ENCODE assay signal across 8 cellular contexts in genomic region chr1:161539731-161540561, GRCh38. TPM values are rescaled to one million over a fixed set of nuclear protein-coding genes. Genes with fewer than 3 reads are reported as not detected.
DNase-seq lines count a peak whose midpoint lies in the region; ATAC-seq and TF ChIP-seq lines count a peak whose summit lies in the region.
"Not testable (repeated sequence)": the region's sequence is repeated elsewhere in the genome, so short reads cannot be mapped to it uniquely, and the experiment has no call there.

No MANE protein-coding gene starts in this region.

- in situ Hi-C loops in GM18951 (cut with MboI; ENCODE audit: low sequenced_read_pairs, unreplicated experiment) = loop anchor here (5.0 kb wide), 1 partner anchor 77 kb away; no protein-coding TSS in a partner anchor

- peak; percentile 59 for DNase-seq in AG09319 (ENCODE audit: extremely low read depth, low read depth)
- peak; percentile 75 to 81 for DNase-seq in NCI-H524 (lab: John Stamatoyannopoulos, UW)
- DNase-seq in activated CD4-positive, alpha-beta T cell treated with anti-CD3 and anti-CD28 coated beads for 48 hours = peak; percentile 99
- DNase-seq in left colon = peak; percentile 45 to 67
- peak; percentile 76 to 100 for DNase-seq in stimulated activated CD4-positive, alpha-beta T cell treated with anti-CD3 and anti-CD28 coated beads, Interleukin-1b, Interleukin-23, amount 100 ng/mL, for 1 hour (ENCODE audit: low read depth in 2 of 2)

- intact Hi-C loops in left colon (cut with DNase I, micrococcal nuclease) = not testable (repeated sequence)

- peak; percentile 32 for TF ChIP-seq POLR2A in GM18951 (IDR thresholded peaks at IDR 0.05; ENCODE audit: extremely low read depth, insufficient read depth, insufficient read length)

- peak overlapping the region; percentile 58 for H3K27ac ChIP-seq in cingulate gyrus (ENCODE audit: low read depth, low read length)

- ATAC-seq in HG03175 (IDR thresholded peaks at IDR 0.05; ENCODE audit: unreplicated experiment) (peak; percentile 54), left colon (peak; percentile 36)

- not testable (repeated sequence) for TF ChIP-seq CTCF in AG09319 (IDR thresholded peaks at IDR 0.05; ENCODE audit: low read depth, low read length)

RNA-seq across cellular contexts. Expression of gene FCGR3A, which starts 9.7 kb away (rescaled TPM):
- 10 to 100 TPM in 1 of 2 donors, 1 to 10 TPM in 1; 3.7 to 11.7 TPM for total RNA-seq in left colon

RNA-seq across cellular contexts. Expression of gene HSPA6, which starts 15.6 kb away (rescaled TPM):
- 1 to 10 TPM in 1 of 2 donors, under 1 TPM in 1; 0.64 to 1.4 TPM for total RNA-seq in left colon

RNA-seq across cellular contexts. Expression of gene FCGR2A, which starts 34.7 kb away (rescaled TPM):
- 10 to 100 TPM in 1 of 2 donors, 1 to 10 TPM in 1; 5.5 to 17.4 TPM for total RNA-seq in left colon

Comparison
In these comparisons a context has a peak if more than half of its experiments do, and no peak if none do; other contexts are left out.
1. Peak in every context shown above with its lines: DNase-seq, ATAC-seq and H3K27ac ChIP-seq.